7 cellular contexts compared by ENCODE assay signal in genomic region chr12:19678501-19678900, GRCh38.
DNase-seq lines count a peak whose midpoint lies in the region; ATAC-seq and TF ChIP-seq lines count a peak whose summit lies in the region.
"Not testable (repeated sequence)": the region's sequence is repeated elsewhere in the genome, so short reads cannot be mapped to it uniquely, and the experiment has no call there.

No MANE protein-coding gene starts in this region.

- intact Hi-C loops in activated CD4-positive, alpha-beta T cell treated with anti-CD3 and anti-CD28 coated beads, Interleukin-2, amount 10 ng/mL, durations not matched to agents 24 days and 14 days (cut with micrococcal nuclease): loop anchor here (2.0 to 5.0 kb wide), 3 partner anchors 16 to 196 kb away; no protein-coding TSS in a partner anchor
- intact Hi-C loops in natural killer cell (cut with micrococcal nuclease): not testable (repeated sequence)

- POLR2A ChIA-PET in CD8-positive, alpha-beta memory T cell (lab: Charles Lee): not testable (repeated sequence)

- not testable (repeated sequence) for H3K9me3 ChIP-seq in CD8-positive, alpha-beta memory T cell (ENCODE audit: low read length); MM.1S (replicated peaks; ENCODE audit: insufficient read depth, low read length)

- peaks cover 36 to 50% (median 47%) of the 10 kb centered on the region in 3 donors for H3K4me1 Mint-ChIP-seq in CD8-positive, alpha-beta memory T cell
- peaks cover 52% of the 10 kb centered on the region for H3K4me1 Mint-ChIP-seq in activated CD4-positive, alpha-beta T cell treated with anti-CD3 and anti-CD28 coated beads, Interleukin-2, amount 10 ng/mL, durations not matched to agents 24 days and 14 days
- H3K4me1 Mint-ChIP-seq in activated T-cell treated with anti-CD3 and anti-CD28 coated beads, Interleukin-2, amount 50 U/mL, for 24 hours (ENCODE audit: low read depth): peaks cover 48% of the 10 kb centered on the region
- peaks cover 55% of the 10 kb centered on the region for H3K4me1 Mint-ChIP-seq in activated naive CD4-positive, alpha-beta T cell treated with anti-CD3 and anti-CD28 coated beads, Interleukin-2, amount 10 ng/mL, durations not matched to agents 7 days and 5 days
- H3K4me1 Mint-ChIP-seq in natural killer cell: peaks cover 37 to 42% of the 10 kb centered on the region in 2 donors

- H3K4me3 Mint-ChIP-seq in CD8-positive, alpha-beta memory T cell: peak overlapping the region; percentile 50 to 88 (median 84)
- peak overlapping the region; percentile 60 for H3K4me3 Mint-ChIP-seq in activated CD4-positive, alpha-beta T cell treated with anti-CD3 and anti-CD28 coated beads, Interleukin-2, amount 10 ng/mL, durations not matched to agents 24 days and 14 days
- H3K4me3 Mint-ChIP-seq in activated T-cell treated with anti-CD3 and anti-CD28 coated beads, Interleukin-2, amount 50 U/mL, for 24 hours: peak overlapping the region; percentile 11
- H3K4me3 Mint-ChIP-seq in activated naive CD4-positive, alpha-beta T cell treated with anti-CD3 and anti-CD28 coated beads, Interleukin-2, amount 10 ng/mL, durations not matched to agents 7 days and 5 days: peak overlapping the region; percentile 65
- peak overlapping the region; percentile 94 for H3K4me3 Mint-ChIP-seq in natural killer cell

- not testable (repeated sequence) for H3K36me3 ChIP-seq in CD8-positive, alpha-beta memory T cell (ENCODE audit: insufficient read depth, low read length); MM.1S (replicated peaks; ENCODE audit: insufficient read depth, low read length)

- H3K4me2 ChIP-seq in MM.1S (ENCODE audit: low read depth, low read length): peak overlapping the region; percentile 27; the same call in 1 of the 2 replicates

- peaks cover 6 to 22% (median 15%) of the 10 kb centered on the region in 5 donors for H3K9me3 Mint-ChIP-seq in CD8-positive, alpha-beta memory T cell
- H3K9me3 Mint-ChIP-seq in activated CD4-positive, alpha-beta T cell treated with anti-CD3 and anti-CD28 coated beads, Interleukin-2, amount 10 ng/mL, durations not matched to agents 24 days and 14 days: peaks cover 31% of the 10 kb centered on the region
- peaks cover 25% of the 10 kb centered on the region for H3K9me3 Mint-ChIP-seq in activated T-cell treated with anti-CD3 and anti-CD28 coated beads, Interleukin-2, amount 50 U/mL, for 24 hours
- H3K9me3 Mint-ChIP-seq in activated naive CD4-positive, alpha-beta T cell treated with anti-CD3 and anti-CD28 coated beads, Interleukin-2, amount 10 ng/mL, durations not matched to agents 7 days and 5 days: peaks cover 29% of the 10 kb centered on the region
- H3K9me3 Mint-ChIP-seq in natural killer cell: not testable (repeated sequence)

- peak overlapping the region; percentile 53 to 99 (median 96) for H3K27ac Mint-ChIP-seq in CD8-positive, alpha-beta memory T cell
- H3K27ac Mint-ChIP-seq in activated CD4-positive, alpha-beta T cell treated with anti-CD3 and anti-CD28 coated beads, Interleukin-2, amount 10 ng/mL, durations not matched to agents 24 days and 14 days: peak overlapping the region; percentile 90
- peak overlapping the region; percentile 58 for H3K27ac Mint-ChIP-seq in activated T-cell treated with anti-CD3 and anti-CD28 coated beads, Interleukin-2, amount 50 U/mL, for 24 hours
- peak overlapping the region; percentile 94 for H3K27ac Mint-ChIP-seq in activated naive CD4-positive, alpha-beta T cell treated with anti-CD3 and anti-CD28 coated beads, Interleukin-2, amount 10 ng/mL, durations not matched to agents 7 days and 5 days
- peak overlapping the region; percentile 88 to 91 for H3K27ac Mint-ChIP-seq in natural killer cell

- H3F3A ChIP-seq in MM.1S (ENCODE audit: insufficient read depth, low read length): not testable (repeated sequence)

- H2AFZ ChIP-seq in MM.1S (ENCODE audit: low read length): not testable (repeated sequence)

- H3K36me3 Mint-ChIP-seq in CD8-positive, alpha-beta memory T cell: peaks cover 11 to 43% (median 13%) of the 10 kb centered on the region in 3 donors
- peaks cover 29% of the 10 kb centered on the region for H3K36me3 Mint-ChIP-seq in activated CD4-positive, alpha-beta T cell treated with anti-CD3 and anti-CD28 coated beads, Interleukin-2, amount 10 ng/mL, durations not matched to agents 24 days and 14 days (ENCODE audit: low read depth)
- not testable (repeated sequence) for H3K36me3 Mint-ChIP-seq in activated T-cell treated with anti-CD3 and anti-CD28 coated beads, Interleukin-2, amount 50 U/mL, for 24 hours (ENCODE audit: low read depth)
- peaks cover 30% of the 10 kb centered on the region for H3K36me3 Mint-ChIP-seq in activated naive CD4-positive, alpha-beta T cell treated with anti-CD3 and anti-CD28 coated beads, Interleukin-2, amount 10 ng/mL, durations not matched to agents 7 days and 5 days
- H3K36me3 Mint-ChIP-seq in natural killer cell: peaks cover 25% of the 10 kb centered on the region

- ATAC-seq in natural killer cell: peak in 2 of 3 donors; percentile 72 to 75

- not testable (repeated sequence) for H3K9me2 ChIP-seq in MM.1S (replicated peaks; ENCODE audit: insufficient read depth, low read length)

- H3K4me3 ChIP-seq in CD8-positive, alpha-beta memory T cell (ENCODE audit: low read length); MM.1S (ENCODE audit: low read length): not testable (repeated sequence)

- H3K9ac ChIP-seq in MM.1S (ENCODE audit: low read length): not testable (repeated sequence)

- CTCF ChIA-PET in CD8-positive, alpha-beta memory T cell (lab: Charles Lee); activated naive CD4-positive, alpha-beta T cell treated with anti-CD3 and anti-CD28 coated beads, Interleukin-2, amount 10 ng/mL, durations not matched to agents 7 days and 5 days (lab: Charles Lee): not testable (repeated sequence)

- peak in 2 of 5 donors; percentile 66 to 71 for DNase-seq in CD8-positive, alpha-beta memory T cell
- DNase-seq in MM.1S: peak; percentile 78
- peak; percentile 80 for DNase-seq in activated CD4-positive, alpha-beta T cell treated with anti-CD3 and anti-CD28 coated beads, Interleukin-2, amount 10 ng/mL, durations not matched to agents 24 days and 14 days
- DNase-seq in activated T-cell treated with anti-CD3 and anti-CD28 coated beads, Interleukin-2, amount 50 U/mL, for 24 hours; natural killer cell: not testable (repeated sequence)
- DNase-seq in activated naive CD4-positive, alpha-beta T cell treated with anti-CD3 and anti-CD28 coated beads, Interleukin-2, amount 10 ng/mL, durations not matched to agents 7 days and 5 days: peak; percentile 28
- peak; percentile 61 for DNase-seq in central memory CD4-positive, alpha-beta T cell

- not testable (repeated sequence) for TF ChIP-seq CTCF in MM.1S (IDR thresholded peaks at IDR 0.05; ENCODE audit: low read length); natural killer cell (IDR thresholded peaks at IDR 0.05)

- not testable (repeated sequence) for H3K79me2 ChIP-seq in MM.1S (ENCODE audit: low read length)

- H3K27me3 ChIP-seq in CD8-positive, alpha-beta memory T cell (ENCODE audit: insufficient read depth, low read length, poor library complexity, severe bottlenecking); MM.1S (replicated peaks; ENCODE audit: insufficient read depth, low read length): not testable (repeated sequence)

- peaks cover 15% of the 10 kb centered on the region for H3K4me1 ChIP-seq in CD8-positive, alpha-beta memory T cell (ENCODE audit: insufficient read depth, low read length)
- H3K4me1 ChIP-seq in MM.1S (ENCODE audit: low read length): not testable (repeated sequence)

- not testable (repeated sequence) for H3K27me3 Mint-ChIP-seq in CD8-positive, alpha-beta memory T cell; activated CD4-positive, alpha-beta T cell treated with anti-CD3 and anti-CD28 coated beads, Interleukin-2, amount 10 ng/mL, durations not matched to agents 24 days and 14 days; activated T-cell treated with anti-CD3 and anti-CD28 coated beads, Interleukin-2, amount 50 U/mL, for 24 hours; activated naive CD4-positive, alpha-beta T cell treated with anti-CD3 and anti-CD28 coated beads, Interleukin-2, amount 10 ng/mL, durations not matched to agents 7 days and 5 days; natural killer cell (ENCODE audit: low read depth in 2 of 2)

- not testable (repeated sequence) for H4K20me1 ChIP-seq in MM.1S (ENCODE audit: insufficient read depth, low read length)

- peak overlapping the region; percentile 16 for H3K27ac ChIP-seq in CD8-positive, alpha-beta memory T cell (ENCODE audit: low read depth, low read length)
- not testable (repeated sequence) for H3K27ac ChIP-seq in MM.1S (ENCODE audit: low read length)

Comparison
In these comparisons a context has a peak if more than half of its experiments do, and no peak if none do; other contexts are left out.
1. H3K4me3 Mint-ChIP-seq: peak in every context shown above with its lines; median percentile 94 in natural killer cell; 84 in CD8-positive, alpha-beta memory T cell; 65 in activated naive CD4-positive, alpha-beta T cell treated with anti-CD3 and anti-CD28 coated beads, Interleukin-2, amount 10 ng/mL, durations not matched to agents 7 days and 5 days; 60 in activated CD4-positive, alpha-beta T cell treated with anti-CD3 and anti-CD28 coated beads, Interleukin-2, amount 10 ng/mL, durations not matched to agents 24 days and 14 days; 11 in activated T-cell treated with anti-CD3 and anti-CD28 coated beads, Interleukin-2, amount 50 U/mL, for 24 hours.